21 cellular contexts compared by ENCODE assay signal in the genomic region with DNA sequence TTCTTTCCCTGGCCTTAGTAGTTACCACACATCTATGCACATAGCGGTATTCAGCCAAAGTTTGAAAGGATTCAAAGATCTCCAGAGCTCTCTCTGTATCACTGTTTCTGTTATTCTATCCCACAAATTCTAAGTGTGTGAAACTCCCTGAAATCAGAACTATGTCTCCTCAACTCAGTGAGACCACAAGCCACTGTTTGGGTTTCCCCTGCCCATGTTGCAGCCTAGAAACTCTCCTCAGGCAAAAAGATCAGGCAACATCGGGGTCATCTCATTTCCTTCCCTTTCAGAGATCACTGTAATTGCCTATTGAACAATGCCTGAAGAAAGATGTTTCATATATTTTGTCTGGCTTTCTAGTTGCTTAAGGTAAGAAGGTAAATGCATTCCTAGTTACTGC.
DNase-seq lines count a peak whose midpoint lies in the region; ATAC-seq, FAIRE-seq and TF ChIP-seq lines count a peak whose summit lies in the region.
"Had no signal": no experiment of that assay in that cellular context is flagged by ENCODE, and none has a peak within 500 bp of the region (broad histone marks: within the 10 kb centered on the region; RNA-seq: fewer than 3 reads in every experiment).

No MANE protein-coding gene starts in this region.

- no peaks in the 10 kb centered on the region for H3K36me3 Mint-ChIP-seq in MCF 10A (ENCODE audit: insufficient read depth, unreplicated experiment)
- H3K36me3 Mint-ChIP-seq: CD4-positive, CD25-positive, alpha-beta regulatory T cell; CD8-positive, alpha-beta T cell had no signal

- H3K27me3 ChIP-seq in mammary epithelial cell (ENCODE audit: insufficient read depth, low read length) (no peaks in the 10 kb centered on the region), KMS-11 (ENCODE audit: insufficient read depth, low read depth) (no peaks in the 10 kb centered on the region), H1 (replicated peaks in 1 of 4; ENCODE audit: control insufficient read depth in 3 of 4, extremely low read depth in 1 of 4, insufficient read depth in 3 of 4, low read length in 3 of 4) (no peaks in the 10 kb centered on the region), smooth muscle cell (ENCODE audit: low read depth) (no peaks in the 10 kb centered on the region)
- H3K27me3 ChIP-seq: BLaER1 had no signal

- H3K56ac ChIP-seq in H1 (replicated peaks; ENCODE audit: insufficient read length, low read depth, low read length), result no peak overlapping the region

- H3K9me3 ChIP-seq in mammary epithelial cell (replicated peaks; ENCODE audit: insufficient read depth, low read length) (no peaks in the 10 kb centered on the region), H1 (ENCODE audit: insufficient read depth in 2 of 2, low read depth in 1 of 2, low read length in 1 of 2) (no peaks in the 10 kb centered on the region), smooth muscle cell (replicated peaks; ENCODE audit: low read depth) (no peaks in the 10 kb centered on the region)
- H3K9me3 ChIP-seq: BLaER1 had no signal

- H3K4me3 ChIP-seq in mammary epithelial cell (replicated peaks in 1 of 3; ENCODE audit: insufficient read depth in 1 of 3, low read depth in 2 of 3, low read length in 3 of 3), result no peak overlapping the region
- no peak overlapping the region for H3K4me3 ChIP-seq in KMS-11 (IDR thresholded peaks at IDR 0.05; ENCODE audit: insufficient read depth, low read depth, low read length)
- no peak overlapping the region for H3K4me3 ChIP-seq in H1 (ENCODE audit: extremely low read depth in 1 of 4, insufficient read depth in 2 of 4, low read depth in 3 of 4, low read length in 4 of 4)
- no peak overlapping the region for H3K4me3 ChIP-seq in smooth muscle cell
- H3K4me3 ChIP-seq: BLaER1 had no signal

- in situ Hi-C loops in mammary epithelial cell (cut with MboI; ENCODE audit: low sequenced_read_pairs in 2 of 2), result no loop called here

- no peak for TF ChIP-seq RAD21 in H1 (IDR thresholded peaks at IDR 0.05 in 1 of 2, conservative IDR thresholded peaks at IDR 0.05 in 1 of 2; ENCODE audit: low read depth in 2 of 2, low read length in 2 of 2)

- H3K9ac ChIP-seq in mammary epithelial cell (ENCODE audit: insufficient read depth, low read length) (no peak overlapping the region), KMS-11 (no peak overlapping the region), H1 (replicated peaks in 1 of 4; ENCODE audit: extremely low read depth in 1 of 4, low read depth in 3 of 4, low read length in 3 of 4) (no peak overlapping the region), smooth muscle cell (ENCODE audit: low read depth) (no peak overlapping the region)
- H3K9ac ChIP-seq: BLaER1 had no signal

- no peaks in the 10 kb centered on the region for H3K27me3 Mint-ChIP-seq in MCF 10A (ENCODE audit: insufficient read depth, unreplicated experiment)

- DNase-seq in mammary epithelial cell, result peak; percentile 34
- no peak for DNase-seq in MCF 10A (ENCODE audit: unreplicated experiment)
- no peak for DNase-seq in H1 (ENCODE audit: low read depth in 1 of 2, low spot score in 2 of 2)
- DNase-seq in smooth muscle cell (lab: John Stamatoyannopoulos, UW; ENCODE audit: unreplicated experiment), result no peak
- no peak for DNase-seq in head of caudate nucleus
- DNase-seq in Kasumi-1 (lab: John Stamatoyannopoulos, UW), result no peak
- DNase-seq: CD4-positive, CD25-positive, alpha-beta regulatory T cell; CD8-positive, alpha-beta T cell; DMS 273 treated with DMSO at 0.1 percent for 48 hours; DMS79; GF-D8; GOT3; H7 had no signal

- H3K9me3 Mint-ChIP-seq in MCF 10A (ENCODE audit: unreplicated experiment), result no peaks in the 10 kb centered on the region
- H3K9me3 Mint-ChIP-seq: CD8-positive, alpha-beta T cell had no signal

- H3K23me2 ChIP-seq in H1 (ENCODE audit: low read depth, low read length), result no peaks in the 10 kb centered on the region

- intact Hi-C loops in mammary epithelial cell (cut with micrococcal nuclease), result no loop called here
- intact Hi-C loops in MCF 10A (cut with micrococcal nuclease), result no loop called here
- intact Hi-C loops in head of caudate nucleus (cut with DNase I), result no loop called here

- no peak overlapping the region for H3K14ac ChIP-seq in H1 (ENCODE audit: insufficient read length)

- H3K23ac ChIP-seq in H1 (ENCODE audit: insufficient read length), result no peak overlapping the region

- no peak overlapping the region for H3K18ac ChIP-seq in H1 (ENCODE audit: extremely low read depth, low read length)

- H2AK5ac ChIP-seq in H1 (ENCODE audit: low read depth, low read length), result no peak overlapping the region

- FAIRE-seq in H1 (lab: Jason Lieb, UNC), result peak; percentile 7
- FAIRE-seq: D721Med had no signal

- H2BK120ac ChIP-seq in H1 (replicated peaks; ENCODE audit: low read depth, low read length), result no peak overlapping the region

- H2BK12ac ChIP-seq in H1 (ENCODE audit: low read depth, low read length), result 0 out of 2 replicates have a peak overlapping the region, but pooled peaks have one; percentile 30

- no peak for TF ChIP-seq POLR2A in H1 (IDR thresholded peaks at IDR 0.05; ENCODE audit: control extremely low read depth in 1 of 2, low read depth in 2 of 2, low read length in 2 of 2)

- no peak overlapping the region for H3K27ac Mint-ChIP-seq in MCF 10A (ENCODE audit: low read depth, unreplicated experiment)
- H3K27ac Mint-ChIP-seq: B cell; CD4-positive, CD25-positive, alpha-beta regulatory T cell; CD8-positive, alpha-beta T cell had no signal

- H2AFZ ChIP-seq in mammary epithelial cell (ENCODE audit: low read depth, low read length) (peak overlapping the region; percentile 30), KMS-11 (ENCODE audit: low read depth) (no peak overlapping the region), H1 (ENCODE audit: low read length) (peak overlapping the region; percentile 73), smooth muscle cell (ENCODE audit: low read depth) (peak overlapping the region; percentile 43)

- ATAC-seq in HG03460 (IDR thresholded peaks at IDR 0.05; ENCODE audit: unreplicated experiment), result no peak
- ATAC-seq: CD8-positive, alpha-beta T cell; HCT116 had no signal

- no TSS peak for BruUV-seq in mammary epithelial cell (replicated peaks; lab: Mats Ljungman, UMichigan)
- BruUV-seq in MCF 10A (replicated peaks; lab: Mats Ljungman, UMichigan), result no TSS peak

- POLR2A ChIA-PET in MCF 10A (lab: Yijun Ruan, JAX) (no interaction called here), H1 (lab: Charles Lee; ENCODE audit: partially characterized antibody) (interaction anchor here (0.6 kb wide), 1 partner anchor 130 kb away, joined by 3 read pairs; no protein-coding TSS in a partner anchor)

- peaks cover 11% of the 10 kb centered on the region for H3K4me1 ChIP-seq in mammary epithelial cell (ENCODE audit: insufficient read depth, low read length)
- peaks cover 29% of the 10 kb centered on the region for H3K4me1 ChIP-seq in KMS-11 (ENCODE audit: low read depth, poor library complexity, severe bottlenecking)
- no peaks in the 10 kb centered on the region for H3K4me1 ChIP-seq in H1 (replicated peaks in 1 of 4; ENCODE audit: control insufficient read depth in 3 of 4, insufficient read depth in 4 of 4, low read length in 3 of 4)
- H3K4me1 ChIP-seq in smooth muscle cell (ENCODE audit: low read depth), result peaks cover 4% of the 10 kb centered on the region
- H3K4me1 ChIP-seq: BLaER1 had no signal

- no peaks in the 10 kb centered on the region for H4K20me1 ChIP-seq in mammary epithelial cell (ENCODE audit: insufficient read depth, low read length)
- no peaks in the 10 kb centered on the region for H4K20me1 ChIP-seq in KMS-11 (ENCODE audit: insufficient read depth)
- no peaks in the 10 kb centered on the region for H4K20me1 ChIP-seq in H1 (replicated peaks in 1 of 2; ENCODE audit: control insufficient read depth in 1 of 2, insufficient read depth in 2 of 2, low read length in 2 of 2)
- H4K20me1 ChIP-seq in smooth muscle cell (ENCODE audit: low read depth), result no peaks in the 10 kb centered on the region
- H4K20me1 ChIP-seq: BLaER1 had no signal

- no peak overlapping the region for H4K91ac ChIP-seq in H1 (replicated peaks; ENCODE audit: insufficient read length, low read length)

- no peak overlapping the region for H2BK20ac ChIP-seq in H1 (ENCODE audit: low read length)

- peaks cover 7% of the 10 kb centered on the region for H3K4me1 Mint-ChIP-seq in MCF 10A (ENCODE audit: insufficient read depth, unreplicated experiment)
- H3K4me1 Mint-ChIP-seq: B cell; CD4-positive, CD25-positive, alpha-beta regulatory T cell had no signal

- H2BK5ac ChIP-seq in H1 (ENCODE audit: low read depth, low read length), result no peak overlapping the region

- dilution Hi-C loops in mammary epithelial cell (cut with HindIII; ENCODE audit: low sequenced_read_pairs), result no loop called here

- WGBS in mammary epithelial cell (ENCODE audit: low coverage, missing lambda C conversion rate), result 69% methylated on average over 2 of the region's 2 CpGs
- WGBS in H1 (ENCODE audit: extremely low coverage in 1 of 2, insufficient coverage in 1 of 2, insufficient read length in 1 of 2, insufficient replicate concordance in 2 of 2, low coverage in 1 of 2, low lambda C conversion rate in 2 of 2, missing lambda C conversion rate in 1 of 2), 2 experiments, result 88% methylated on average over 2 of the region's 2 CpGs; no CpG with 5 or more reads in 1 of the 2 experiments
- WGBS in smooth muscle cell (ENCODE audit: low lambda C conversion rate), result 86% methylated on average over 2 of the region's 2 CpGs

- no peaks in the 10 kb centered on the region for H3F3A ChIP-seq in smooth muscle cell (ENCODE audit: low read depth)

- no peaks in the 10 kb centered on the region for H3K79me1 ChIP-seq in H1 (ENCODE audit: low read depth, low read length)

- TF ChIP-seq CTCF in mammary epithelial cell (conservative IDR thresholded peaks at IDR 0.05 in 1 of 2, IDR thresholded peaks at IDR 0.05 in 1 of 2; ENCODE audit: extremely low read depth in 1 of 2, insufficient read depth in 1 of 2, low read depth in 1 of 2, low read length in 2 of 2) (no peak), MCF 10A (IDR thresholded peaks at IDR 0.05; ENCODE audit: unreplicated experiment) (no peak), KMS-11 (conservative IDR thresholded peaks at IDR 0.05; ENCODE audit: low read depth, low read length) (no peak), H1 (IDR thresholded peaks at IDR 0.05; ENCODE audit: control extremely low read depth in 1 of 3, insufficient read depth in 1 of 3, low read depth in 1 of 3, low read length in 3 of 3) (no peak), smooth muscle cell (IDR thresholded peaks at IDR 0.05; ENCODE audit: borderline replicate concordance, insufficient read depth, poor library complexity, severe bottlenecking) (no peak)

- CTCF ChIA-PET in mammary epithelial cell (lab: Charles Lee; ENCODE audit: low non-redundant PET) (no interaction called here), MCF 10A (lab: Yijun Ruan, JAX) (no interaction called here), H1 (lab: Charles Lee; ENCODE audit: partially characterized antibody) (interaction anchor here (1.2 kb wide), 1 partner anchor 33 kb away, joined by 3 read pairs; no protein-coding TSS in a partner anchor)

- H4K5ac ChIP-seq in H1 (ENCODE audit: insufficient read length, low read depth, low read length), result no peak overlapping the region

- H3K27ac ChIP-seq in mammary epithelial cell (ENCODE audit: insufficient read depth, low read depth, low read length) (no peak overlapping the region), KMS-11 (peak overlapping the region; percentile 10; the same call in 1 of the 2 replicates), H1 (ENCODE audit: low read depth, low read length) (no peak overlapping the region), smooth muscle cell (ENCODE audit: low read depth) (no peak overlapping the region)
- H3K27ac ChIP-seq: 22Rv1, BLaER1, C4-2B had no signal

- H3K4me2 ChIP-seq in mammary epithelial cell (ENCODE audit: insufficient read depth, low read depth, low read length) (no peak overlapping the region), KMS-11 (peak overlapping the region; percentile 72), H1 (ENCODE audit: insufficient read depth in 1 of 2, low read depth in 2 of 2, low read length in 2 of 2) (no peak overlapping the region), smooth muscle cell (no peak overlapping the region)
- H3K4me2 ChIP-seq: BLaER1 had no signal

- no peak overlapping the region for H4K8ac ChIP-seq in H1 (ENCODE audit: extremely low read depth, insufficient read depth, low read length)

- H3K4ac ChIP-seq in H1 (replicated peaks; ENCODE audit: insufficient read length, low read depth, low read length), result no peak overlapping the region

- TF ChIP-seq EP300 in H1 (IDR thresholded peaks at IDR 0.05; ENCODE audit: borderline replicate concordance in 1 of 2, low read depth in 2 of 2, low read length in 2 of 2), result no peak

- H2BK15ac ChIP-seq in H1 (ENCODE audit: low read length), result no peak overlapping the region

- H3K36me3 ChIP-seq in mammary epithelial cell (ENCODE audit: insufficient read depth, low read length) (no peaks in the 10 kb centered on the region), KMS-11 (ENCODE audit: insufficient read depth) (no peaks in the 10 kb centered on the region), H1 (ENCODE audit: control insufficient read depth in 2 of 4, insufficient read depth in 4 of 4, low read length in 3 of 4) (no peaks in the 10 kb centered on the region), smooth muscle cell (ENCODE audit: low read depth) (no peaks in the 10 kb centered on the region)
- H3K36me3 ChIP-seq: BLaER1 had no signal

- H3K79me2 ChIP-seq in mammary epithelial cell (ENCODE audit: insufficient read depth, low read length) (no peaks in the 10 kb centered on the region), KMS-11 (ENCODE audit: insufficient read depth, low read depth) (no peaks in the 10 kb centered on the region), H1 (ENCODE audit: control insufficient read depth in 1 of 2, insufficient read depth in 2 of 2, low read length in 2 of 2) (no peaks in the 10 kb centered on the region), smooth muscle cell (ENCODE audit: low read depth) (no peaks in the 10 kb centered on the region)

- H3K4me3 Mint-ChIP-seq in MCF 10A (ENCODE audit: unreplicated experiment), result no peak overlapping the region
- H3K4me3 Mint-ChIP-seq: B cell; CD4-positive, CD25-positive, alpha-beta regulatory T cell; CD8-positive, alpha-beta T cell had no signal
